ENCODE assay signal across 11 cellular contexts in the genomic region with DNA sequence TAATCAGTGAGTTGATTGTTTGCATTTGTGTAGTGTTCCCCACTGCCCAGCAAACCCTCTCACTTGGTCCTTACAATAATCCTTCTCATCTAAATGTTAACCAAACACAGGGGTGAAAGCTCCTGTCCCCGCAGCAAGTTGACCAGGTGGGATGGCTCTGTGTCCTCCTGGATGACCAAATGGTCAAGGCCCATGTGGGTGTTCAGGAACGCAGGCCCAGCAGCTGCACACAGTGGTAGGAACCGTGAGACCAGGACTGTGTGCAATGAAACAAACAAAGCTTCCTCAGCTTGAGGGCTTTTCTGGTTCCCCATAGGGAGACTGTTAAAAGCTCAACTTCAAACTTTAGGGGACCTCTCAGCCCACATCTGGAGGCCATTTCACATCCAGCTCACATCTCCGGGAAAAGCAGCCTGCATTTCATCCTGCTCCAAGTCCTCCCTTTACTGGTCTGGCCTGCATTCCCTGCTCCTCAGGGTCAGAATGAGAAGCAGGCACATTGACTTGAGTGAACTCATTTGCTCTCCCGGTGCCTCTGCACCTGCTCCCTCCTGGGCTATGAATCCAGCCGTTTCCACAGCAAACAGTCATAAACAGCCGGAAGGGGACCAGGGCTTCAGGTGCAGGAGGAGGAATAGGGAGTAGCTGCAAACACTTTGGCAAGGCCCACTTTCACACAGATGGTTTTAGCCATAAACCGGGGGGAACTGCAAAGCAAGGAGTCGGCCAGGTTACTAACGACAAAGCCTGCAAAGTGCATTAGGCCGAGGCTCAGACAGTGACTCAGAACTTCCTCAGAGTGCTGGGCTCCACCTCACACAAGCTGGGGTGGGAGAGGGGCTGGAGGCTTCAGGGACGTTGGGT.
DNase-seq lines count a peak whose midpoint lies in the region; ATAC-seq and TF ChIP-seq lines count a peak whose summit lies in the region.
"Had no signal": no experiment of that assay in that cellular context is flagged by ENCODE, and none has a peak within 500 bp of the region (broad histone marks: within the 10 kb centered on the region; RNA-seq: fewer than 3 reads in every experiment).

No MANE protein-coding gene starts in this region.

- TF ChIP-seq CTCF in lung (IDR thresholded peaks at IDR 0.05; ENCODE audit: control extremely low read depth, extremely low read depth) (no peak), Peyer's patch (IDR thresholded peaks at IDR 0.05) (no peak)

- peak; percentile 33 for ATAC-seq in SK-N-SH treated with all-trans-retinoic acid at 6 μM for 48 hours
- ATAC-seq in lung (ENCODE audit: insufficient read depth, low FRiP score), result no peak
- ATAC-seq: CD8-positive, alpha-beta T cell; esophagus mucosa had no signal

- H3K27me3 ChIP-seq in lung (ENCODE audit: control insufficient read depth, insufficient read depth) (no peaks in the 10 kb centered on the region), Peyer's patch (no peaks in the 10 kb centered on the region)

- peaks cover 2 to 3% of the 10 kb centered on the region in 2 donors for H3K4me1 ChIP-seq in lung (ENCODE audit: control insufficient read depth in 2 of 2, insufficient read depth in 2 of 2, low read length in 2 of 2)
- no peaks in the 10 kb centered on the region for H3K4me1 ChIP-seq in Peyer's patch

- 84 to 90% methylated on average over 12 of the region's 12 CpGs for WGBS in lung, 2 donors

- H3K4me3 ChIP-seq in lung (no peak overlapping the region), Peyer's patch (no peak overlapping the region)

- no peaks in the 10 kb centered on the region for H3K36me3 ChIP-seq in lung (ENCODE audit: control insufficient read depth in 2 of 2, insufficient read depth in 2 of 2, low read length in 2 of 2)
- H3K36me3 ChIP-seq in Peyer's patch, result no peaks in the 10 kb centered on the region

- no peak for TF ChIP-seq POLR2A in Peyer's patch (IDR thresholded peaks at IDR 0.05)

- DNase-seq in DMS53 treated with DMSO at 0.1 percent for 48 hours (lab: John Stamatoyannopoulos, UW; ENCODE audit: unreplicated experiment), result peak; percentile 40
- peak; percentile 68 for DNase-seq in NCI-H1092 treated with DMSO at 0.1 percent for 48 hours (lab: John Stamatoyannopoulos, UW)
- DNase-seq in lung (ENCODE audit: low spot score), result peak; percentile 24
- DNase-seq in Peyer's patch, result no peak
- DNase-seq in NCI-H1930 (lab: John Stamatoyannopoulos, UW), result no peak
- DNase-seq in globus pallidus (ENCODE audit: low spot score), result no peak
- no peak for DNase-seq in AG08396 (ENCODE audit: low spot score)
- DNase-seq: activated T-cell treated with anti-CD3 and anti-CD28 coated beads, Interleukin-2, amount 50 U/mL, for 1 hour had no signal

- H3K9me3 ChIP-seq in lung (ENCODE audit: control insufficient read depth in 2 of 2, insufficient read depth in 1 of 2, low read length in 1 of 2) (peaks cover 0 to 2% of the 10 kb centered on the region in 2 donors), Peyer's patch (no peaks in the 10 kb centered on the region)

- H3K27ac ChIP-seq in lung (ENCODE audit: low read depth in 1 of 2, low read length in 1 of 2) (no peak overlapping the region), Peyer's patch (no peak overlapping the region)

TF ChIP-seq in SK-N-SH treated with all-trans-retinoic acid at 6 μM for 48 hours, 23 proteins besides CTCF, POLR2A, EP300 and RAD21:
- TF ChIP-seq ZC3H10 (CRISPR knock-in tag; IDR thresholded peaks at IDR 0.05) (no peak), ARNTL (CRISPR knock-in tag; IDR thresholded peaks at IDR 0.05; ENCODE audit: borderline replicate concordance, low read depth) (no peak), PPARA (CRISPR knock-in tag; IDR thresholded peaks at IDR 0.05; ENCODE audit: borderline replicate concordance) (no peak), RARB (CRISPR knock-in tag; IDR thresholded peaks at IDR 0.05) (no peak), ZFP30 (CRISPR knock-in tag; IDR thresholded peaks at IDR 0.05) (no peak), ZNF70 (CRISPR knock-in tag; IDR thresholded peaks at IDR 0.05) (no peak), TOX (CRISPR knock-in tag; IDR thresholded peaks at IDR 0.05; ENCODE audit: borderline replicate concordance) (no peak), GLIS3 (CRISPR knock-in tag; IDR thresholded peaks at IDR 0.05) (no peak), ZNF565 (CRISPR knock-in tag; conservative IDR thresholded peaks at IDR 0.05; ENCODE audit: low read depth) (no peak)
- TF ChIP-seq, protein P1, sequence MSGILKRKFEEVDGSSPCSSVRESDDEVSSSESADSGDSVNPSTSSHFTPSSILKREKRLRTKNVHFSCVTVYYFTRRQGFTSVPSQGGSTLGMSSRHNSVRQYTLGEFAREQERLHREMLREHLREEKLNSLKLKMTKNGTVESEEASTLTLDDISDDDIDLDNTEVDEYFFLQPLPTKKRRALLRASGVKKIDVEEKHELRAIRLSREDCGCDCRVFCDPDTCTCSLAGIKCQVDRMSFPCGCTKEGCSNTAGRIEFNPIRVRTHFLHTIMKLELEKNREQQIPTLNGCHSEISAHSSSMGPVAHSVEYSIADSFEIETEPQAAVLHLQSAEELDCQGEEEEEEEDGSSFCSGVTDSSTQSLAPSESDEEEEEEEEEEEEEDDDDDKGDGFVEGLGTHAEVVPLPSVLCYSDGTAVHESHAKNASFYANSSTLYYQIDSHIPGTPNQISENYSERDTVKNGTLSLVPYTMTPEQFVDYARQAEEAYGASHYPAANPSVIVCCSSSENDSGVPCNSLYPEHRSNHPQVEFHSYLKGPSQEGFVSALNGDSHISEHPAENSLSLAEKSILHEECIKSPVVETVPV (CRISPR knock-in tag; IDR thresholded peaks at IDR 0.05), result no peak

Comparison
In these comparisons a context has a peak if more than half of its experiments do, and no peak if none do; other contexts are left out.
1. DNase-seq: peak in DMS53 treated with DMSO at 0.1 percent for 48 hours (single experiment), NCI-H1092 treated with DMSO at 0.1 percent for 48 hours (single experiment) and lung (single experiment); none in Peyer's patch (0 of 3), NCI-H1930 (0 of 2), globus pallidus (single experiment) and AG08396 (single experiment).